Comparison of ENCODE assay signal across 22 cellular contexts in genomic region chr12:28771961-28772360, GRCh38.
"Had no signal": no experiment of that assay in that cellular context is flagged by ENCODE, and none has a peak within 500 bp of the region (broad histone marks: within the 10 kb centered on the region; RNA-seq: fewer than 3 reads in every experiment).

No MANE protein-coding gene starts in this region.

- H3K9ac ChIP-seq: parathyroid adenoma had no signal

- H3K27me3 ChIP-seq: esophagus squamous epithelium, gastroesophageal sphincter, right lobe of liver, spleen, testis, tibial nerve had no signal

- H3K4me1 ChIP-seq: esophagus squamous epithelium, parathyroid adenoma, prostate gland, right lobe of liver, testis had no signal

- DNase-seq: esophagus squamous epithelium; foreskin fibroblast; glutamatergic neuron; immature natural killer cell; left ventricle myocardium superior; mesendoderm; naive thymus-derived CD4-positive, alpha-beta T cell; nephron progenitor cell; right lobe of liver; spleen; stimulated activated CD4-positive, alpha-beta T cell treated with anti-CD3 and anti-CD28 coated beads, Interleukin-15, amount 100 ng/mL, for 24 hours; stimulated activated CD4-positive, alpha-beta T cell treated with anti-CD3 and anti-CD28 coated beads, Interleukin-1b, Interleukin-23, amount 100 ng/mL, for 48 hours; stimulated activated CD4-positive, alpha-beta T cell treated with anti-CD3 and anti-CD28 coated beads, Interleukin-4, amount 100 ng/mL, for 24 hours; stimulated activated naive CD8-positive, alpha-beta T cell treated with anti-CD3 and anti-CD28 coated beads, Interleukin-15, amount 100 ng/mL, for 72 hours; testis had no signal

- FAIRE-seq: keratinocyte had no signal

- H2AFZ ChIP-seq: parathyroid adenoma had no signal

- H3K9me3 ChIP-seq: esophagus squamous epithelium, gastroesophageal sphincter, prostate gland, right lobe of liver, spleen, testis, tibial nerve had no signal

- ATAC-seq: gastroesophageal sphincter; left ventricle myocardium superior; naive thymus-derived CD4-positive, alpha-beta T cell; right lobe of liver; stimulated activated memory B cell treated with anti-CD40 and anti-IgM and Interleukin-4, amounts not matched to agents 10 μg/mL and 1 μg/mL and 100 μg/mL, for 72 hours; stimulated activated naive CD8-positive, alpha-beta T cell treated with anti-CD3 and anti-CD28 coated beads, Interleukin-15, amount 100 ng/mL, for 72 hours had no signal

- H3K36me3 ChIP-seq: esophagus squamous epithelium, gastroesophageal sphincter, prostate gland, right lobe of liver, spleen, tibial nerve had no signal

- H3K27ac ChIP-seq: esophagus squamous epithelium, gastroesophageal sphincter, parathyroid adenoma, prostate gland, right lobe of liver, spleen, testis had no signal

- H3K79me2 ChIP-seq: parathyroid adenoma had no signal

- H3K4me3 ChIP-seq: esophagus squamous epithelium, gastroesophageal sphincter, lung, prostate gland, right lobe of liver, spleen, testis, tibial nerve had no signal
